8 cellular contexts compared by ENCODE assay signal in genomic region chr6:112086744-112087135, GRCh38. TPM values are rescaled to one million over a fixed set of nuclear protein-coding genes. Genes with fewer than 3 reads are reported as not detected.
DNase-seq lines count a peak whose midpoint lies in the region; TF ChIP-seq lines count a peak whose summit lies in the region.

No MANE protein-coding gene starts in this region.

- H3K4me3 ChIP-seq in fibroblast of pulmonary artery (replicated peaks; ENCODE audit: low read depth, low read length) (peak overlapping the region; percentile 90), neural progenitor cell (peak overlapping the region; percentile 82)

- peaks cover 18% of the 10 kb centered on the region for H3K27me3 ChIP-seq in neural progenitor cell

- H3K4me1 Mint-ChIP-seq in neural progenitor cell, result peaks cover 11% of the 10 kb centered on the region
- H3K4me1 Mint-ChIP-seq in progenitor cell of endocrine pancreas (ENCODE audit: low read depth), result peaks cover 2% of the 10 kb centered on the region

- H3F3A ChIP-seq in neural progenitor cell (ENCODE audit: low read depth), result peaks cover 13% of the 10 kb centered on the region

- peak overlapping the region; percentile 96 for H2AFZ ChIP-seq in neural progenitor cell (replicated peaks)

- H3K27me3 Mint-ChIP-seq in neural progenitor cell (ENCODE audit: insufficient read depth, low read depth) (no peaks in the 10 kb centered on the region), progenitor cell of endocrine pancreas (no peaks in the 10 kb centered on the region)

- H3K9me3 ChIP-seq in KOPT-K1 (ENCODE audit: insufficient read depth, low read length, poor library complexity, severe bottlenecking) (no peaks in the 10 kb centered on the region), neural progenitor cell (ENCODE audit: low read depth) (no peaks in the 10 kb centered on the region)

- peak; percentile 18 for TF ChIP-seq CTCF in fibroblast of pulmonary artery (IDR thresholded peaks at IDR 0.05; ENCODE audit: low read length, missing control alignments)
- TF ChIP-seq CTCF in neural progenitor cell (IDR thresholded peaks at IDR 0.05), result peak; percentile 29
- no peak for TF ChIP-seq CTCF in progenitor cell of endocrine pancreas (IDR thresholded peaks at IDR 0.05; ENCODE audit: unreplicated experiment)

- no peak overlapping the region for H3K4me3 Mint-ChIP-seq in neural progenitor cell
- no peak overlapping the region for H3K4me3 Mint-ChIP-seq in progenitor cell of endocrine pancreas (ENCODE audit: low read depth)

- H3K79me2 ChIP-seq in neural progenitor cell (ENCODE audit: low read depth), result peaks cover 9% of the 10 kb centered on the region

- peak overlapping the region; percentile 53 for H3K27ac ChIP-seq in KOPT-K1 (ENCODE audit: low read depth, low read length, poor library complexity, severe bottlenecking)
- H3K27ac ChIP-seq in neural progenitor cell, result no peak overlapping the region

- H3K36me3 ChIP-seq in KOPT-K1 (ENCODE audit: insufficient read depth, low read length), result no peaks in the 10 kb centered on the region
- H3K36me3 ChIP-seq in neural progenitor cell, result no peaks in the 10 kb centered on the region

- DNase-seq in NCI-H2107 treated with DMSO at 0.1 percent for 48 hours (lab: John Stamatoyannopoulos, UW; ENCODE audit: unreplicated experiment) (peak; percentile 71), NCI-H2107 (lab: John Stamatoyannopoulos, UW) (no peak), H4 (ENCODE audit: low spot score) (peak; percentile 23), SKM-1 (lab: John Stamatoyannopoulos, UW; ENCODE audit: unreplicated experiment) (peak; percentile 34), fibroblast of pulmonary artery (ENCODE audit: low read depth) (peak; percentile 46), neural progenitor cell (ENCODE audit: low spot score) (peak; percentile 64), progenitor cell of endocrine pancreas (ENCODE audit: low spot score, unreplicated experiment) (no peak)

- H3K4me2 ChIP-seq in neural progenitor cell, result peak overlapping the region; percentile 87

- H3K9me3 Mint-ChIP-seq in neural progenitor cell (no peaks in the 10 kb centered on the region), progenitor cell of endocrine pancreas (ENCODE audit: low read depth) (no peaks in the 10 kb centered on the region)

- H3K27ac Mint-ChIP-seq in neural progenitor cell (no peak overlapping the region), progenitor cell of endocrine pancreas (no peak overlapping the region)

- peaks cover 7% of the 10 kb centered on the region for H3K4me1 ChIP-seq in neural progenitor cell

- peak overlapping the region; percentile 3 for H3K9ac ChIP-seq in neural progenitor cell

- H3K36me3 Mint-ChIP-seq in neural progenitor cell (peaks cover 10% of the 10 kb centered on the region), progenitor cell of endocrine pancreas (ENCODE audit: insufficient read depth) (no peaks in the 10 kb centered on the region)

- no peaks in the 10 kb centered on the region for H4K20me1 ChIP-seq in neural progenitor cell (ENCODE audit: low read depth)

RNA-seq across cellular contexts. Expression of gene TUBE1, which starts 0.5 kb away (rescaled TPM):
- total RNA-seq in H4 (2014; rRNA removed; shearing (Covaris generic)), result 11.9 and 17.2 TPM in 2 replicates
- total RNA-seq in neural progenitor cell (ENCODE audit: low replicate concordance) (24.1 and 49.0 TPM in 2 replicates), progenitor cell of endocrine pancreas (25.2 and 25.8 TPM in 2 replicates)

RNA-seq across cellular contexts. Expression of gene FAM229B, which starts 0.7 kb away (rescaled TPM):
- 6.6 and 14.1 TPM in 2 replicates for total RNA-seq in H4 (2014; rRNA removed; shearing (Covaris generic))
- 14.1 and 32.2 TPM in 2 replicates for total RNA-seq in neural progenitor cell (ENCODE audit: low replicate concordance)
- total RNA-seq in progenitor cell of endocrine pancreas, result 22.1 and 27.1 TPM in 2 replicates

RNA-seq across cellular contexts. Expression of gene CCN6, which starts 32.8 kb away (rescaled TPM):
- total RNA-seq in H4 (2014; rRNA removed; shearing (Covaris generic)), result not detected in 2 replicates
- not detected in 2 replicates for total RNA-seq in neural progenitor cell (ENCODE audit: low replicate concordance)
- not detected in 2 replicates for total RNA-seq in progenitor cell of endocrine pancreas

Comparison
In these comparisons a context has a peak if more than half of its experiments do, and no peak if none do; other contexts are left out.
1. DNase-seq: peak in NCI-H2107 treated with DMSO at 0.1 percent for 48 hours (single experiment), H4 (single experiment), SKM-1 (single experiment), fibroblast of pulmonary artery (single experiment) and neural progenitor cell (single experiment); none in NCI-H2107 (single experiment) and progenitor cell of endocrine pancreas (single experiment).